26 cellular contexts compared by ENCODE assay signal in genomic region chr4:112732142-112732541, GRCh38.
"Had no signal": no experiment of that assay in that cellular context is flagged by ENCODE, and none has a peak within 500 bp of the region (broad histone marks: within the 10 kb centered on the region; RNA-seq: fewer than 3 reads in every experiment).

No MANE protein-coding gene starts in this region.

- H3K9ac ChIP-seq: KMS-11, SK-N-SH had no signal

- H3K4me1 ChIP-seq: breast epithelium, Peyer's patch had no signal

- H3K27ac ChIP-seq: breast epithelium, KMS-11, Peyer's patch, RWPE1, SJCRH30, WERI-Rb-1 had no signal

- H3K36me3 ChIP-seq: breast epithelium, MG63, Peyer's patch, SJCRH30, WERI-Rb-1 had no signal

- H3K27me3 ChIP-seq: breast epithelium, MG63, Peyer's patch, SJCRH30 had no signal

- H3K9me3 ChIP-seq: breast epithelium, MG63, Peyer's patch, SJCRH30, SK-N-SH had no signal

- DNase-seq: activated CD4-positive, alpha-beta T cell treated with anti-CD3 and anti-CD28 coated beads for 4 hours; activated CD8-positive, alpha-beta memory T cell treated with anti-CD3 and anti-CD28 coated beads, Interleukin-2, amount 50 U/mL, for 4 hours; activated CD8-positive, alpha-beta T cell treated with anti-CD3 and anti-CD28 coated beads for 36 hours; activated gamma-delta T cell treated with Interleukin-2 at 50 U/mL for 16 hours; activated T-cell treated with anti-CD3 and anti-CD28 coated beads, Interleukin-2, amount 50 U/mL, for 72 hours; aorta; caudate nucleus; MG63; MV-4-11; NCI-H1092 treated with DMSO at 0.1 percent for 48 hours; NCI-H1417 treated with DMSO at 0.1 percent for 48 hours; NCI-H1694 treated with DMSO at 0.1 percent for 48 hours; NCI-H2029 treated with DMSO at 0.1 percent for 48 hours; NCI-H510A treated with DMSO at 0.1 percent for 48 hours; NCI-H69; NK-92 treated with Interleukin-12 subunit alpha and Interleukin-12 subunit beta, amount 100 ng/mL, for 24 hours; Peyer's patch; Right ventricle myocardium superior; SK-N-SH; T-helper 1 cell; WERI-Rb-1 had no signal

- H3K4me3 ChIP-seq: breast epithelium, MG63, Peyer's patch, SJCRH30 had no signal

- ATAC-seq: activated CD4-positive, CD25-positive, alpha-beta regulatory T cell treated with anti-CD3 and anti-CD28 coated beads, Interleukin-2, amount 50 U/mL, for 24 hours; activated CD8-positive, alpha-beta T cell treated with anti-CD3 and anti-CD28 coated beads for 36 hours; activated T-cell treated with anti-CD3 and anti-CD28 coated beads, Interleukin-2, amount 50 U/mL, for 72 hours had no signal
